ENCODE assay signal across 18 cellular contexts in genomic region chr11:122617297-122617696, GRCh38. TPM values are rescaled to one million over a fixed set of nuclear protein-coding genes. Genes with fewer than 3 reads are reported as not detected.
A peak's percentile ranks its signal among the peaks of the same experiment; 100 is the strongest.
DNase-seq lines count a peak whose midpoint lies in the region; ATAC-seq and TF ChIP-seq lines count a peak whose summit lies in the region.
"Had no signal": no experiment of that assay in that cellular context is flagged by ENCODE, and none has a peak within 500 bp of the region (broad histone marks: within the 10 kb centered on the region; RNA-seq: fewer than 3 reads in every experiment).

No MANE protein-coding gene starts in this region.

- peaks cover 9% of the 10 kb centered on the region for H3K27me3 Mint-ChIP-seq in activated naive CD4-positive, alpha-beta T cell treated with anti-CD3 and anti-CD28 coated beads, Interleukin-2, amount 10 ng/mL, durations not matched to agents 7 days and 5 days
- no peaks in the 10 kb centered on the region for H3K27me3 Mint-ChIP-seq in stimulated activated naive CD8-positive, alpha-beta T cell treated with anti-CD3 and anti-CD28 coated beads, Interleukin-15, amount 100 ng/mL, for 72 hours
- H3K27me3 Mint-ChIP-seq in activated T-cell treated with anti-CD3 and anti-CD28 coated beads, Interleukin-2, amount 50 U/mL, for 4 hours (ENCODE audit: low read depth), result no peaks in the 10 kb centered on the region

- H3K4me3 ChIP-seq in PC-3 (ENCODE audit: low read length), result no peak overlapping the region
- H3K4me3 ChIP-seq in epithelial cell of esophagus (ENCODE audit: low read length), result no peak overlapping the region
- H3K4me3 ChIP-seq: BLaER1 treated with 17β-estradiol and CSF1 and Interleukin-3, amounts not matched to agents 10 nM and 100 nM; MG63; SJSA1 had no signal

- no peak overlapping the region for H3K4me2 ChIP-seq in PC-3 (ENCODE audit: low read length)

- 0 out of 2 replicates have a peak, but pooled peaks cover 3% of the 10 kb centered on the region for H3K9me2 ChIP-seq in PC-3 (replicated peaks; ENCODE audit: low read length)

- H3K36me3 Mint-ChIP-seq in activated naive CD4-positive, alpha-beta T cell treated with anti-CD3 and anti-CD28 coated beads, Interleukin-2, amount 50 U/mL, for 72 hours, result no peaks in the 10 kb centered on the region
- no peaks in the 10 kb centered on the region for H3K36me3 Mint-ChIP-seq in activated naive CD4-positive, alpha-beta T cell treated with anti-CD3 and anti-CD28 coated beads, Interleukin-2, amount 10 ng/mL, durations not matched to agents 7 days and 5 days
- no peaks in the 10 kb centered on the region for H3K36me3 Mint-ChIP-seq in activated T-cell treated with anti-CD3 and anti-CD28 coated beads, Interleukin-2, amount 50 U/mL, for 4 hours (ENCODE audit: insufficient read depth)

- intact Hi-C loops in PC-3 (cut with micrococcal nuclease), result no loop called here

- no peaks in the 10 kb centered on the region for H4K20me1 ChIP-seq in PC-3 (ENCODE audit: low read length)
- H4K20me1 ChIP-seq: BLaER1 treated with 17β-estradiol and CSF1 and Interleukin-3, amounts not matched to agents 10 nM and 100 nM had no signal

- H2AFZ ChIP-seq in PC-3 (ENCODE audit: low read length), result no peak overlapping the region

- H3K9me3 Mint-ChIP-seq in activated naive CD4-positive, alpha-beta T cell treated with anti-CD3 and anti-CD28 coated beads, Interleukin-2, amount 50 U/mL, for 72 hours, result no peaks in the 10 kb centered on the region
- no peaks in the 10 kb centered on the region for H3K9me3 Mint-ChIP-seq in activated naive CD4-positive, alpha-beta T cell treated with anti-CD3 and anti-CD28 coated beads, Interleukin-2, amount 10 ng/mL, durations not matched to agents 7 days and 5 days
- H3K9me3 Mint-ChIP-seq in stimulated activated naive CD8-positive, alpha-beta T cell treated with anti-CD3 and anti-CD28 coated beads, Interleukin-15, amount 100 ng/mL, for 72 hours, result no peaks in the 10 kb centered on the region
- H3K9me3 Mint-ChIP-seq in activated T-cell treated with anti-CD3 and anti-CD28 coated beads, Interleukin-2, amount 50 U/mL, for 4 hours, result peaks cover 3% of the 10 kb centered on the region

- CTCF ChIA-PET in activated naive CD4-positive, alpha-beta T cell treated with anti-CD3 and anti-CD28 coated beads, Interleukin-2, amount 10 ng/mL, durations not matched to agents 7 days and 5 days (lab: Charles Lee), result no interaction called here
- CTCF ChIA-PET in PC-3 (lab: Charles Lee), result no interaction called here

- no peaks in the 10 kb centered on the region for H3F3A ChIP-seq in PC-3 (ENCODE audit: low read length, unreplicated experiment)

- no peaks in the 10 kb centered on the region for H3K9me3 ChIP-seq in PC-3 (ENCODE audit: low read length)
- H3K9me3 ChIP-seq: MG63, SJSA1 had no signal

- ATAC-seq in activated naive CD4-positive, alpha-beta T cell treated with anti-CD3 and anti-CD28 coated beads, Interleukin-2, amount 50 U/mL, for 72 hours, result peak; percentile 64 to 69
- peak; percentile 73 for ATAC-seq in PC-3
- ATAC-seq in stimulated activated naive CD8-positive, alpha-beta T cell treated with anti-CD3 and anti-CD28 coated beads, Interleukin-15, amount 100 ng/mL, for 72 hours, result peak; percentile 52
- ATAC-seq in activated T-cell treated with anti-CD3 and anti-CD28 coated beads, Interleukin-2, amount 50 U/mL, for 4 hours, result no peak

- H3K4me1 Mint-ChIP-seq in activated naive CD4-positive, alpha-beta T cell treated with anti-CD3 and anti-CD28 coated beads, Interleukin-2, amount 10 ng/mL, durations not matched to agents 7 days and 5 days, result no peaks in the 10 kb centered on the region
- H3K4me1 Mint-ChIP-seq in stimulated activated naive CD8-positive, alpha-beta T cell treated with anti-CD3 and anti-CD28 coated beads, Interleukin-15, amount 100 ng/mL, for 72 hours, result peaks cover 19% of the 10 kb centered on the region
- no peaks in the 10 kb centered on the region for H3K4me1 Mint-ChIP-seq in activated T-cell treated with anti-CD3 and anti-CD28 coated beads, Interleukin-2, amount 50 U/mL, for 4 hours (ENCODE audit: low read depth)
- H3K4me1 Mint-ChIP-seq: CD8-positive, alpha-beta memory T cell had no signal

- DNase-seq in activated naive CD4-positive, alpha-beta T cell treated with anti-CD3 and anti-CD28 coated beads, Interleukin-2, amount 50 U/mL, for 72 hours (ENCODE audit: low spot score in 2 of 2), result no peak
- DNase-seq in activated naive CD4-positive, alpha-beta T cell treated with anti-CD3 and anti-CD28 coated beads, Interleukin-2, amount 10 ng/mL, durations not matched to agents 7 days and 5 days, result no peak
- peak; percentile 77 for DNase-seq in PC-3
- DNase-seq in epithelial cell of esophagus (ENCODE audit: low read depth), result peak; percentile 72
- no peak for DNase-seq in stimulated activated naive CD8-positive, alpha-beta T cell treated with anti-CD3 and anti-CD28 coated beads, Interleukin-15, amount 100 ng/mL, for 72 hours
- no peak for DNase-seq in NCI-H146 (lab: John Stamatoyannopoulos, UW)
- DNase-seq in activated T-cell treated with anti-CD3 and anti-CD28 coated beads, Interleukin-2, amount 50 U/mL, for 4 hours, result no peak
- DNase-seq in effector CD8-positive, alpha-beta T cell (lab: John Stamatoyannopoulos, UW), result no peak
- DNase-seq: CD8-positive, alpha-beta memory T cell; DND-41; GF-D8; KG1; MG63; NCI-H1092; NCI-H2081 treated with DMSO at 0.1 percent for 48 hours; NCI-H524 treated with DMSO at 0.1 percent for 48 hours had no signal

- H3K79me2 ChIP-seq in PC-3 (ENCODE audit: low read length), result no peaks in the 10 kb centered on the region

- no peaks in the 10 kb centered on the region for H3K36me3 ChIP-seq in PC-3 (ENCODE audit: low read depth, low read length)
- H3K36me3 ChIP-seq: BLaER1 treated with 17β-estradiol and CSF1 and Interleukin-3, amounts not matched to agents 10 nM and 100 nM; MG63; SJSA1 had no signal

- peaks cover 2% of the 10 kb centered on the region; the same call in 1 of the 2 replicates for H3K4me1 ChIP-seq in PC-3 (ENCODE audit: insufficient read depth, low read length)
- H3K4me1 ChIP-seq: SJSA1 had no signal

- no TSS peak for BruUV-seq in PC-3 (replicated peaks; lab: Mats Ljungman, UMichigan)

- TF ChIP-seq CTCF in PC-3 (conservative IDR thresholded peaks at IDR 0.05; ENCODE audit: low read depth, low read length) (no peak), epithelial cell of esophagus (IDR thresholded peaks at IDR 0.05; ENCODE audit: insufficient read depth, low read depth, low read length, missing control alignments) (no peak)

- H3K27me3 ChIP-seq in PC-3 (ENCODE audit: low read length), result no peaks in the 10 kb centered on the region
- H3K27me3 ChIP-seq: BLaER1 treated with 17β-estradiol and CSF1 and Interleukin-3, amounts not matched to agents 10 nM and 100 nM; MG63; SJSA1 had no signal

- no peak overlapping the region for H3K27ac ChIP-seq in PC-3 (ENCODE audit: low read length)
- H3K27ac ChIP-seq: BLaER1 treated with 17β-estradiol and CSF1 and Interleukin-3, amounts not matched to agents 10 nM and 100 nM; SJSA1 had no signal

- no peak overlapping the region for H3K9ac ChIP-seq in PC-3 (ENCODE audit: low read length)
- H3K9ac ChIP-seq: BLaER1 treated with 17β-estradiol and CSF1 and Interleukin-3, amounts not matched to agents 10 nM and 100 nM had no signal

- POLR2A ChIA-PET in PC-3 (lab: Charles Lee; ENCODE audit: unreplicated experiment), result no interaction called here

- peak overlapping the region in 1 of 2 donors; percentile 15 for H3K27ac Mint-ChIP-seq in activated naive CD4-positive, alpha-beta T cell treated with anti-CD3 and anti-CD28 coated beads, Interleukin-2, amount 50 U/mL, for 72 hours
- no peak overlapping the region for H3K27ac Mint-ChIP-seq in activated naive CD4-positive, alpha-beta T cell treated with anti-CD3 and anti-CD28 coated beads, Interleukin-2, amount 10 ng/mL, durations not matched to agents 7 days and 5 days
- H3K27ac Mint-ChIP-seq in stimulated activated naive CD8-positive, alpha-beta T cell treated with anti-CD3 and anti-CD28 coated beads, Interleukin-15, amount 100 ng/mL, for 72 hours, result no peak overlapping the region

- no peak overlapping the region for H3K4me3 Mint-ChIP-seq in activated naive CD4-positive, alpha-beta T cell treated with anti-CD3 and anti-CD28 coated beads, Interleukin-2, amount 10 ng/mL, durations not matched to agents 7 days and 5 days
- H3K4me3 Mint-ChIP-seq in stimulated activated naive CD8-positive, alpha-beta T cell treated with anti-CD3 and anti-CD28 coated beads, Interleukin-15, amount 100 ng/mL, for 72 hours, result no peak overlapping the region
- no peak overlapping the region for H3K4me3 Mint-ChIP-seq in activated T-cell treated with anti-CD3 and anti-CD28 coated beads, Interleukin-2, amount 50 U/mL, for 4 hours
- H3K4me3 Mint-ChIP-seq: CD8-positive, alpha-beta memory T cell had no signal

RNA-seq across cellular contexts. Expression of gene UBASH3B, which starts 38.2 kb away (rescaled TPM):
- total RNA-seq in activated naive CD4-positive, alpha-beta T cell treated with anti-CD3 and anti-CD28 coated beads, Interleukin-2, amount 50 U/mL, for 72 hours, result 10 to 100 TPM; 11.6 to 26.0 TPM
- 148 and 178 TPM in 2 replicates for total RNA-seq in PC-3 (2014; rRNA removed)
- 10 to 100 TPM; 37.6 to 53.3 (median 39.9) TPM for total RNA-seq in activated T-cell treated with anti-CD3 and anti-CD28 coated beads, Interleukin-2, amount 50 U/mL, for 4 hours

Comparison
In these comparisons a context has a peak if more than half of its experiments do, and no peak if none do; other contexts are left out.
1. ATAC-seq: peak in activated naive CD4-positive, alpha-beta T cell treated with anti-CD3 and anti-CD28 coated beads, Interleukin-2, amount 50 U/mL, for 72 hours (2 of 2), PC-3 (single experiment) and stimulated activated naive CD8-positive, alpha-beta T cell treated with anti-CD3 and anti-CD28 coated beads, Interleukin-15, amount 100 ng/mL, for 72 hours (single experiment); none in activated T-cell treated with anti-CD3 and anti-CD28 coated beads, Interleukin-2, amount 50 U/mL, for 4 hours (0 of 2).
2. DNase-seq: peak in PC-3 (single experiment) and epithelial cell of esophagus (single experiment); none in activated naive CD4-positive, alpha-beta T cell treated with anti-CD3 and anti-CD28 coated beads, Interleukin-2, amount 50 U/mL, for 72 hours (0 of 2), activated naive CD4-positive, alpha-beta T cell treated with anti-CD3 and anti-CD28 coated beads, Interleukin-2, amount 10 ng/mL, durations not matched to agents 7 days and 5 days (single experiment), stimulated activated naive CD8-positive, alpha-beta T cell treated with anti-CD3 and anti-CD28 coated beads, Interleukin-15, amount 100 ng/mL, for 72 hours (0 of 2), NCI-H146 (single experiment), activated T-cell treated with anti-CD3 and anti-CD28 coated beads, Interleukin-2, amount 50 U/mL, for 4 hours (single experiment) and effector CD8-positive, alpha-beta T cell (single experiment).